20 cellular contexts compared by ENCODE assay signal in genomic region chr3:177137774-177138705, GRCh38. TPM values are rescaled to one million over a fixed set of nuclear protein-coding genes. Genes with fewer than 3 reads are reported as not detected.
DNase-seq lines count a peak whose midpoint lies in the region; ATAC-seq and TF ChIP-seq lines count a peak whose summit lies in the region.
"Had no signal": no experiment of that assay in that cellular context is flagged by ENCODE, and none has a peak within 500 bp of the region (broad histone marks: within the 10 kb centered on the region; RNA-seq: fewer than 3 reads in every experiment).

No MANE protein-coding gene starts in this region.

- H3K9me3 Mint-ChIP-seq in activated T-cell treated with anti-CD3 and anti-CD28 coated beads, Interleukin-2, amount 50 U/mL, for 4 hours: no peaks in the 10 kb centered on the region
- H3K9me3 Mint-ChIP-seq in WTC11 (peaks cover 3% of the 10 kb centered on the region; the same call in 1 of the 2 replicates), immature natural killer cell (no peaks in the 10 kb centered on the region)
- H3K9me3 Mint-ChIP-seq in stimulated activated naive B cell treated with anti-CD40 and anti-IgM and Interleukin-4, amounts not matched to agents 10 μg/mL and 1 μg/mL and 100 μg/mL, for 72 hours: peaks cover 0 to 2% of the 10 kb centered on the region in 2 donors
- H3K9me3 Mint-ChIP-seq: stimulated activated memory B cell treated with anti-CD40 and anti-IgM and Interleukin-4, amounts not matched to agents 10 μg/mL and 1 μg/mL and 100 μg/mL, for 72 hours had no signal

- H3K27me3 Mint-ChIP-seq in activated T-cell treated with anti-CD3 and anti-CD28 coated beads, Interleukin-2, amount 50 U/mL, for 4 hours (ENCODE audit: low read depth): no peaks in the 10 kb centered on the region
- no peaks in the 10 kb centered on the region for H3K27me3 Mint-ChIP-seq in WTC11 (ENCODE audit: low read depth)
- H3K27me3 Mint-ChIP-seq in immature natural killer cell (ENCODE audit: low read depth in 3 of 3): peaks cover 0 to 2% (median 1%) of the 10 kb centered on the region in 3 donors
- no peaks in the 10 kb centered on the region for H3K27me3 Mint-ChIP-seq in stimulated activated naive B cell treated with anti-CD40 and anti-IgM and Interleukin-4, amounts not matched to agents 10 μg/mL and 1 μg/mL and 100 μg/mL, for 72 hours
- H3K27me3 Mint-ChIP-seq: stimulated activated memory B cell treated with anti-CD40 and anti-IgM and Interleukin-4, amounts not matched to agents 10 μg/mL and 1 μg/mL and 100 μg/mL, for 72 hours had no signal

- POLR2A ChIA-PET in WTC11 (lab: Charles Lee): no interaction called here

- H3K4me3 Mint-ChIP-seq in activated T-cell treated with anti-CD3 and anti-CD28 coated beads, Interleukin-2, amount 50 U/mL, for 4 hours: no peak overlapping the region
- no peak overlapping the region for H3K4me3 Mint-ChIP-seq in WTC11
- peak overlapping the region in 4 of 5 donors; percentile 33 to 69 (median 49) for H3K4me3 Mint-ChIP-seq in immature natural killer cell
- H3K4me3 Mint-ChIP-seq in stimulated activated naive B cell treated with anti-CD40 and anti-IgM and Interleukin-4, amounts not matched to agents 10 μg/mL and 1 μg/mL and 100 μg/mL, for 72 hours: no peak overlapping the region
- H3K4me3 Mint-ChIP-seq: stimulated activated memory B cell treated with anti-CD40 and anti-IgM and Interleukin-4, amounts not matched to agents 10 μg/mL and 1 μg/mL and 100 μg/mL, for 72 hours had no signal

- peaks cover 19% of the 10 kb centered on the region for H3K36me3 Mint-ChIP-seq in activated T-cell treated with anti-CD3 and anti-CD28 coated beads, Interleukin-2, amount 50 U/mL, for 4 hours (ENCODE audit: insufficient read depth)
- H3K36me3 Mint-ChIP-seq in WTC11 (peaks cover 9% of the 10 kb centered on the region), immature natural killer cell (no peaks in the 10 kb centered on the region)
- H3K36me3 Mint-ChIP-seq in stimulated activated naive B cell treated with anti-CD40 and anti-IgM and Interleukin-4, amounts not matched to agents 10 μg/mL and 1 μg/mL and 100 μg/mL, for 72 hours: peaks cover 28 to 52% of the 10 kb centered on the region in 2 donors

- TF ChIP-seq CTCF in WTC11 (IDR thresholded peaks at IDR 0.05): no peak
- no peak for TF ChIP-seq CTCF in foreskin fibroblast (IDR thresholded peaks at IDR 0.05; ENCODE audit: low read depth, low read length)

- CTCF ChIA-PET in WTC11 (lab: Charles Lee): no interaction called here

- H3K27ac Mint-ChIP-seq in WTC11: peak overlapping the region; percentile 32
- peak overlapping the region; percentile 9 to 85 (median 48) for H3K27ac Mint-ChIP-seq in immature natural killer cell
- peak overlapping the region; percentile 53 for H3K27ac Mint-ChIP-seq in stimulated activated naive B cell treated with anti-CD40 and anti-IgM and Interleukin-4, amounts not matched to agents 10 μg/mL and 1 μg/mL and 100 μg/mL, for 72 hours
- H3K27ac Mint-ChIP-seq: stimulated activated memory B cell treated with anti-CD40 and anti-IgM and Interleukin-4, amounts not matched to agents 10 μg/mL and 1 μg/mL and 100 μg/mL, for 72 hours had no signal

- H3K4me1 Mint-ChIP-seq in activated T-cell treated with anti-CD3 and anti-CD28 coated beads, Interleukin-2, amount 50 U/mL, for 4 hours (ENCODE audit: low read depth): peaks cover 73% of the 10 kb centered on the region
- peaks cover 48% of the 10 kb centered on the region for H3K4me1 Mint-ChIP-seq in WTC11
- H3K4me1 Mint-ChIP-seq in immature natural killer cell: peaks cover 70 to 89% of the 10 kb centered on the region in 2 donors
- H3K4me1 Mint-ChIP-seq in stimulated activated naive B cell treated with anti-CD40 and anti-IgM and Interleukin-4, amounts not matched to agents 10 μg/mL and 1 μg/mL and 100 μg/mL, for 72 hours: peaks cover 33 to 73% of the 10 kb centered on the region in 2 donors

- H3K4me3 ChIP-seq in foreskin fibroblast (ENCODE audit: low read depth in 1 of 2, low read length in 2 of 2): no peak overlapping the region
- H3K4me3 ChIP-seq: body of pancreas, coronary artery, GM23248, right atrium auricular region, upper lobe of left lung had no signal

- no peak for DNase-seq in activated T-cell treated with anti-CD3 and anti-CD28 coated beads, Interleukin-2, amount 50 U/mL, for 4 hours
- DNase-seq in activated T-cell treated with anti-CD3 and anti-CD28 coated beads for 4 hours: no peak
- no peak for DNase-seq in WTC11 (ENCODE audit: low spot score)
- no peak for DNase-seq in immature natural killer cell
- DNase-seq in stimulated activated naive B cell treated with anti-CD40 and anti-IgM and Interleukin-4, amounts not matched to agents 10 μg/mL and 1 μg/mL and 100 μg/mL, for 72 hours: no peak
- DNase-seq in foreskin fibroblast: no peak
- DNase-seq in NK-92 (lab: John Stamatoyannopoulos, UW; ENCODE audit: unreplicated experiment): no peak
- DNase-seq in GF-D8 (lab: John Stamatoyannopoulos, UW): no peak
- DNase-seq: activated CD4-positive, alpha-beta T cell treated with anti-CD3 and anti-CD28 coated beads, Interleukin-2, amount 50 U/mL, for 4 hours; activated gamma-delta T cell; body of pancreas; COR-L47; GM23248; NCI-H1105; stimulated activated CD4-positive, alpha-beta T cell treated with anti-CD3 and anti-CD28 coated beads, Interleukin-15, amount 100 ng/mL, for 24 hours; upper lobe of left lung had no signal

- ATAC-seq in activated T-cell treated with anti-CD3 and anti-CD28 coated beads, Interleukin-2, amount 50 U/mL, for 4 hours: peak; percentile 71 to 82
- no peak for ATAC-seq in WTC11
- no peak for ATAC-seq in stimulated activated naive B cell treated with anti-CD40 and anti-IgM and Interleukin-4, amounts not matched to agents 10 μg/mL and 1 μg/mL and 100 μg/mL, for 72 hours (replicated peaks)
- ATAC-seq: body of pancreas; Panc1; stimulated activated memory B cell treated with anti-CD40 and anti-IgM and Interleukin-4, amounts not matched to agents 10 μg/mL and 1 μg/mL and 100 μg/mL, for 72 hours had no signal

TF ChIP-seq in WTC11, 78 proteins besides CTCF, POLR2A, EP300 and RAD21 (continues in another document):
- TF ChIP-seq ZNF425 (CRISPR knock-in tag; conservative IDR thresholded peaks at IDR 0.05) (no peak), JUN (CRISPR knock-in tag; IDR thresholded peaks at IDR 0.05) (no peak), ERG (CRISPR knock-in tag; IDR thresholded peaks at IDR 0.05) (no peak), ATF3 (CRISPR knock-in tag; conservative IDR thresholded peaks at IDR 0.05) (no peak), ZNF512 (CRISPR knock-in tag; IDR thresholded peaks at IDR 0.05; ENCODE audit: borderline replicate concordance) (no peak), NR2C2 (CRISPR knock-in tag; IDR thresholded peaks at IDR 0.05) (no peak), NFATC4 (CRISPR knock-in tag; IDR thresholded peaks at IDR 0.05) (no peak), USF1 (CRISPR knock-in tag; IDR thresholded peaks at IDR 0.05) (no peak)

RNA-seq across cellular contexts. Expression of gene TBL1XR1, which starts 59.2 kb away (rescaled TPM):
- 100 to 1,000 TPM; 141 to 161 (median 154) TPM for total RNA-seq in activated T-cell treated with anti-CD3 and anti-CD28 coated beads, Interleukin-2, amount 50 U/mL, for 4 hours
- 133 to 148 TPM (median 139 TPM) in 3 replicates for total RNA-seq in WTC11 (2021)
- 10 to 100 TPM; 12.1 to 19.4 (median 13.0) TPM for polyA plus RNA-seq in immature natural killer cell

Comparison
In these comparisons a context has a peak if more than half of its experiments do, and no peak if none do; other contexts are left out.
1. ATAC-seq: peak in activated T-cell treated with anti-CD3 and anti-CD28 coated beads, Interleukin-2, amount 50 U/mL, for 4 hours (2 of 2); none in WTC11 (single experiment) and stimulated activated naive B cell treated with anti-CD40 and anti-IgM and Interleukin-4, amounts not matched to agents 10 μg/mL and 1 μg/mL and 100 μg/mL, for 72 hours (0 of 2).
2. H3K4me3 Mint-ChIP-seq: peak in immature natural killer cell (4 of 5); none in activated T-cell treated with anti-CD3 and anti-CD28 coated beads, Interleukin-2, amount 50 U/mL, for 4 hours (single experiment), WTC11 (single experiment) and stimulated activated naive B cell treated with anti-CD40 and anti-IgM and Interleukin-4, amounts not matched to agents 10 μg/mL and 1 μg/mL and 100 μg/mL, for 72 hours (0 of 2).
3. Peak in every context shown above with its lines, with median percentiles within 50 percentile points of each other: H3K27ac Mint-ChIP-seq.